8 cellular contexts compared by ENCODE assay signal in the genomic region with DNA sequence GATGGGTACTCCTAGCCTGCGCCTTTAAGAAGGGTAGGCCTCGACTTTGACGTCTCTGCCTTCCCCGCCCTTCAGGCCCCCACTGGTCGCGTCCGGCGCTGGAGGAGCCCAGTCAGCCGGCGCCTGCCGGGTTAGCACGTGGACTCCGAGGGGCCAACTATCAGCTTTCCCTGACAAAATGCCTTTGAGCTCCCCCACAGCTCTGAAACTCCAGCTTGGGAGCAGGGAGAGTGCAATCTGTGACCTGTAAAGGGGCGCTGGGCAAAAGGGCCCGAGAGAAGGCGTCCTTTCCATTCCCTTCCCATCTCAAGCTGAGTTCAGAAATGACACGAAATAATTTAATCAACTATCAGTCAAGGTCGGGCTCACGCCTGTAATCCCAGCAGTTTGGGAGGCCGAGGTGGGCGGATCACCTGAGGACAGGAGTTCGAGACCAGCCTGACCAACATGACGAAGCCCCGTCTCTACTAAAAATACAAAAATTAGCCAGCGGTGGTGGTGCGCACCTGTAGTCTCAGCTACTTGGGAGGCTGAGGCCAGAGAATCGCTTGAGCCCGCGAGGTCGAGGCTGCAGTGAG. TPM values are rescaled to one million over a fixed set of nuclear protein-coding genes. Genes with fewer than 3 reads are reported as not detected.
A peak's percentile ranks its signal among the peaks of the same experiment; 100 is the strongest.
DNase-seq lines count a peak whose midpoint lies in the region; ATAC-seq and TF ChIP-seq lines count a peak whose summit lies in the region.

No MANE protein-coding gene starts in this region.

- peak; percentile 97 for DNase-seq in AG08395 (ENCODE audit: low spot score)
- peak; percentile 98 for DNase-seq in NCI-H748 (lab: John Stamatoyannopoulos, UW; ENCODE audit: unreplicated experiment)
- DNase-seq in activated CD4-positive, alpha-beta T cell treated with anti-CD3 and anti-CD28 coated beads, Interleukin-2, amount 50 U/mL, for 1 hour: peak; percentile 92
- DNase-seq in cortex of kidney (lab: John Stamatoyannopoulos, UW): peak; percentile 60
- peak; percentile 96 to 99 for DNase-seq in lower leg skin (ENCODE audit: low spot score in 2 of 2)
- peak; percentile 83 to 88 for DNase-seq in stimulated activated CD4-positive, alpha-beta T cell treated with anti-CD3 and anti-CD28 coated beads, Interleukin-4, amount 100 ng/mL, for 48 hours (ENCODE audit: low read depth in 2 of 2)

- no peak for TF ChIP-seq CTCF in lower leg skin (IDR thresholded peaks at IDR 0.05)

- intact Hi-C loops in lower leg skin (cut with DNase I; ENCODE audit: low total_unique reads): no loop called here

- no peak for TF ChIP-seq POLR2A in lower leg skin (IDR thresholded peaks at IDR 0.05)

- ATAC-seq in GM19023 (IDR thresholded peaks at IDR 0.05; ENCODE audit: unreplicated experiment) (peak; percentile 43), HG03520 (IDR thresholded peaks at IDR 0.05; ENCODE audit: unreplicated experiment) (peak; percentile 43)

- 25 to 29% methylated on average over 28 to 29 of the region's 30 CpGs for WGBS in lower leg skin, 2 donors

- H3K4me3 ChIP-seq in lower leg skin (ENCODE audit: low read depth, poor library complexity, severe bottlenecking): no peak overlapping the region

RNA-seq across cellular contexts. Expression of a gene that starts 2.3 kb away (rescaled TPM):
- 100 to 1,000 TPM in 1 of 4 donors, 10 to 100 TPM in 3; 73.4 to 113 (median 90.0) TPM for total RNA-seq in lower leg skin

RNA-seq across cellular contexts. Expression of a gene that starts 18.1 kb away (rescaled TPM):
- 100 to 1,000 TPM; 272 to 295 (median 283) TPM for total RNA-seq in lower leg skin

RNA-seq across cellular contexts. Expression of a gene that starts 18.6 kb away (rescaled TPM):
- 10 to 100 TPM; 12.6 to 29.5 (median 17.1) TPM for total RNA-seq in lower leg skin

RNA-seq across cellular contexts. Expression of a gene that starts 36.7 kb away (rescaled TPM):
- total RNA-seq in lower leg skin: 1 to 10 TPM in 3 of 4 donors, under 1 TPM in 1; 0.95 to 2.8 (median 2.4) TPM

RNA-seq across cellular contexts. Expression of a gene that starts 59.0 kb away (rescaled TPM):
- 1 to 10 TPM in 1 of 4 donors, not detected in 3; 2.4 TPM for total RNA-seq in lower leg skin
